In the genomic region with DNA sequence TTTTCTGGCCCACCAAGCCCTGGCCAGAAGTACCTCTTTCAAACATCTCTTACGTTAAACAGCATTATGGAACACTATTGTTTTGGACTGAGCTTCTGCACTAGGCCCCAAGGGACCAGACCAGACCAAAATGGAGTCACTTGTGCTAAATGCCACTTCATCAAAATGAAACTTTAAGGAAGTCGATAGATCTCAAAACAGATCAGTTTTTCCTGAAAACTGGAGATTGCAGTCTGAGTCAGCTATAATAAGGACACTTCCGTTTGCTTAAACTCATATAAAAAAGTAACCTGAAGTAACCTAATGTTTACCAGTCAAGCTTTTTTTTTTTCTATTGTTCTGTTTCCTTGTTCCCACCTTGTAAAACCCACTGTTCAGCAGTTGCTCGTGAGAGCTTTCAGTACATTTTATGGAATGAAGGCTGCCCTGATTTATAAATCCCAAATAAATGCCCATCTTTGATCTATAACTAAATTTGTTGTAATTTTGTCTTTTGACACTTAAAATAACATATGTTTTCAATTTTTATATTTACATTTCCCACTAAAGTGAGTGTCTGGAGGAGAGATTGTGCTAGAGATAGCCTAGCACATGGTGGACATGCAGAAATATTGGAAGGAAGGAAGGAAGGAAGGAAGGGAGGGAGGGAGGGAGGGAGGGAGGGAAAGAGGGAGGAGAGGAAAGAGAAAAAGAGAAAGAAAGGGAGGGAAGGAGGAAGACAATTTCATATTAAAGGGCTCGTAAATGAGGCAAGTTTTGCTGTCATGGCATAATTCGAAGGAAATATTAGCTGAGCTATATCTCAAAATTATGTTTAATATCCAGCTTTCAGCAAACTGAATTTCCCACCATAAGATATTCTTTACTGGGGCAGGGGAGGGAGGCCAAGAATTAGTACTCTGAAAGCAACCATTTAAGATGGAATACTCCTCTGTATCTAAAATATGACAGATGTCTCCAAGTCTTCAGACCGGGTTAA, we compare ENCODE assay signal across 24 cellular contexts.
A peak's percentile ranks its signal among the peaks of the same experiment; 100 is the strongest.
DNase-seq lines count a peak whose midpoint lies in the region; ATAC-seq, FAIRE-seq and TF ChIP-seq lines count a peak whose summit lies in the region.
"Had no signal": no experiment of that assay in that cellular context is flagged by ENCODE, and none has a peak within 500 bp of the region (broad histone marks: within the 10 kb centered on the region; RNA-seq: fewer than 3 reads in every experiment).

No MANE protein-coding gene starts in this region.

- peaks cover 52% of the 10 kb centered on the region for H3K4me1 ChIP-seq in HepG2 (ENCODE audit: insufficient read depth, low read length)
- no peaks in the 10 kb centered on the region for H3K4me1 ChIP-seq in spleen
- H3K4me1 ChIP-seq: adrenal gland had no signal

- H3K27me3 ChIP-seq in HepG2 (ENCODE audit: control insufficient read depth in 1 of 2, insufficient read depth in 2 of 2, low read length in 2 of 2): no peaks in the 10 kb centered on the region
- no peaks in the 10 kb centered on the region for H3K27me3 ChIP-seq in spleen (replicated peaks in 1 of 7)
- H3K27me3 ChIP-seq: adrenal gland, cardiac muscle cell, esophagus squamous epithelium had no signal

- no peak overlapping the region for H3K4me3 Mint-ChIP-seq in HFFc6
- H3K4me3 Mint-ChIP-seq in activated T-helper 2 cell treated with anti-CD3 and anti-CD28 coated beads, Interferon-gamma antibody, Interleukin-2, Interleukin-4, amounts not matched to agents 10 μg/mL and 5 μg/mL and 100 μg/mL, durations not matched to agents 14 hours and 24 hours and 36 hours (ENCODE audit: low read depth): no peak overlapping the region
- H3K4me3 Mint-ChIP-seq: CD8-positive, alpha-beta T cell; naive thymus-derived CD4-positive, alpha-beta T cell had no signal

- intact Hi-C loops in HepG2 (cut with micrococcal nuclease; ENCODE audit: unreplicated experiment): no loop called here
- intact Hi-C loops in spleen (cut with DNase I; ENCODE audit: low total_unique reads): no loop called here
- intact Hi-C loops in activated T-helper 2 cell treated with anti-CD3 and anti-CD28 coated beads, Interferon-gamma antibody, Interleukin-2, Interleukin-4, amounts not matched to agents 10 μg/mL and 5 μg/mL and 100 μg/mL, durations not matched to agents 14 hours and 24 hours and 36 hours (cut with micrococcal nuclease): no loop called here

- no peak for ATAC-seq in HepG2
- ATAC-seq: CD8-positive, alpha-beta T cell; HCT116; naive thymus-derived CD4-positive, alpha-beta T cell had no signal

- CTCF ChIA-PET in HepG2 (lab: Yijun Ruan, JAX; ENCODE audit: low intra/inter-chr PET ratio, low total read pairs): no interaction called here

- H3K4me3 ChIP-seq in HepG2 (replicated peaks in 1 of 3; ENCODE audit: insufficient read depth in 1 of 3, low read depth in 2 of 3, low read length in 3 of 3) (no peak overlapping the region), spleen (no peak overlapping the region)
- H3K4me3 ChIP-seq: adrenal gland, cardiac muscle cell, esophagus squamous epithelium had no signal

- H3K79me2 ChIP-seq in HepG2 (ENCODE audit: insufficient read depth, low read length): no peaks in the 10 kb centered on the region

- H3K36me3 Mint-ChIP-seq in HFFc6 (ENCODE audit: low read depth): no peaks in the 10 kb centered on the region
- H3K36me3 Mint-ChIP-seq in activated T-helper 2 cell treated with anti-CD3 and anti-CD28 coated beads, Interferon-gamma antibody, Interleukin-2, Interleukin-4, amounts not matched to agents 10 μg/mL and 5 μg/mL and 100 μg/mL, durations not matched to agents 14 hours and 24 hours and 36 hours (ENCODE audit: low read depth): no peaks in the 10 kb centered on the region
- H3K36me3 Mint-ChIP-seq: CD8-positive, alpha-beta T cell; naive thymus-derived CD4-positive, alpha-beta T cell had no signal

- no peak for TF ChIP-seq CTCF in HepG2 (CRISPR knock-in tag; IDR thresholded peaks at IDR 0.05)
- no peak for TF ChIP-seq CTCF in spleen (IDR thresholded peaks at IDR 0.05 in 8 of 11, conservative IDR thresholded peaks at IDR 0.05 in 3 of 11)
- TF ChIP-seq CTCF in HFFc6 (IDR thresholded peaks at IDR 0.05): no peak

- no peaks in the 10 kb centered on the region for H4K20me1 ChIP-seq in HepG2 (ENCODE audit: insufficient read depth, low read length)

- peak overlapping the region; percentile 60 for H3K4me2 ChIP-seq in HepG2 (ENCODE audit: low read depth, low read length)

- TF ChIP-seq RAD21 in HepG2 (CRISPR knock-in tag; IDR thresholded peaks at IDR 0.05): no peak

- POLR2A ChIA-PET in HepG2 (lab: Yijun Ruan, JAX): interaction anchor here (1.2 kb wide), 1 partner anchor 17 kb away, joined by 3 read pairs; no protein-coding TSS in a partner anchor

- DNase-seq in HT-29 (ENCODE audit: low spot score) (peak; percentile 38), HepG2 (ENCODE audit: low spot score) (no peak), spleen (no peak), HFFc6 (no peak), middle frontal gyrus (ENCODE audit: extremely low spot score, low spot score) (no peak), ecto neural progenitor cell (ENCODE audit: low spot score) (no peak)
- no peak for DNase-seq in activated T-helper 2 cell treated with anti-CD3 and anti-CD28 coated beads, Interferon-gamma antibody, Interleukin-2, Interleukin-4, amounts not matched to agents 10 μg/mL and 5 μg/mL and 100 μg/mL, durations not matched to agents 14 hours and 24 hours and 36 hours (ENCODE audit: low spot score)
- DNase-seq: activated CD4-positive, alpha-beta T cell treated with anti-CD3 and anti-CD28 coated beads, Interleukin-2, amount 50 U/mL, for 1 hour; activated CD8-positive, alpha-beta memory T cell treated with anti-CD3 and anti-CD28 coated beads, Interleukin-2, amount 50 U/mL, for 4 hours; activated gamma-delta T cell; adrenal gland; CD8-positive, alpha-beta T cell; effector CD4-positive, alpha-beta T cell; esophagus squamous epithelium; left ventricle myocardium superior; naive thymus-derived CD4-positive, alpha-beta T cell; NCI-H187; posterior cingulate gyrus; Right ventricle myocardium superior; stimulated activated CD4-positive, alpha-beta T cell treated with anti-CD3 and anti-CD28 coated beads, Interleukin-2, amount 100 ng/mL, for 48 hours; T-helper 1 cell had no signal

- no peaks in the 10 kb centered on the region for H3K9me3 Mint-ChIP-seq in HFFc6
- H3K9me3 Mint-ChIP-seq in activated T-helper 2 cell treated with anti-CD3 and anti-CD28 coated beads, Interferon-gamma antibody, Interleukin-2, Interleukin-4, amounts not matched to agents 10 μg/mL and 5 μg/mL and 100 μg/mL, durations not matched to agents 14 hours and 24 hours and 36 hours: no peaks in the 10 kb centered on the region
- H3K9me3 Mint-ChIP-seq: CD8-positive, alpha-beta T cell; naive thymus-derived CD4-positive, alpha-beta T cell had no signal

- H3K9me3 ChIP-seq in HepG2 (ENCODE audit: low read length): no peaks in the 10 kb centered on the region
- no peaks in the 10 kb centered on the region for H3K9me3 ChIP-seq in spleen
- H3K9me3 ChIP-seq: adrenal gland, esophagus squamous epithelium had no signal

- peak overlapping the region; percentile 86 for H2AFZ ChIP-seq in HepG2 (ENCODE audit: low read length)

- H3K27me3 Mint-ChIP-seq in HFFc6 (ENCODE audit: insufficient read depth): peaks cover 10% of the 10 kb centered on the region
- peaks cover 16% of the 10 kb centered on the region for H3K27me3 Mint-ChIP-seq in activated T-helper 2 cell treated with anti-CD3 and anti-CD28 coated beads, Interferon-gamma antibody, Interleukin-2, Interleukin-4, amounts not matched to agents 10 μg/mL and 5 μg/mL and 100 μg/mL, durations not matched to agents 14 hours and 24 hours and 36 hours (ENCODE audit: low read depth)

- no peak overlapping the region for H3K9ac ChIP-seq in HepG2 (ENCODE audit: insufficient read depth, low read depth, low read length)

- H3K27ac ChIP-seq in angular gyrus (ENCODE audit: low read depth, low read length) (peak overlapping the region; percentile 32), HepG2 (ENCODE audit: extremely low read length, insufficient read depth, low read length) (no peak overlapping the region), spleen (peak overlapping the region in 5 of 8 donors; percentile 15 to 49 (median 41))
- H3K27ac ChIP-seq: adrenal gland, cardiac muscle cell had no signal

- FAIRE-seq in HepG2 (lab: Jason Lieb, UNC): no peak

- BruUV-seq in HepG2 (replicated peaks; lab: Mats Ljungman, UMichigan): no TSS peak

- in situ Hi-C loops in HepG2 (cut with HindIII; ENCODE audit: extremely low pct_ligation_motif_present, low pct_unique_long_range_greater_than_20kb): no loop called here

- WGBS in HepG2 (ENCODE audit: low lambda C conversion rate): 86% methylated on average over 7 of the region's 7 CpGs
- WGBS in spleen, 5 donors: 60 to 78% (median 67%) methylated on average over 7 of the region's 7 CpGs

- H3K36me3 ChIP-seq in HepG2 (replicated peaks in 1 of 2; ENCODE audit: control insufficient read depth in 1 of 2, insufficient read depth in 2 of 2, low read length in 2 of 2) (no peaks in the 10 kb centered on the region), spleen (no peaks in the 10 kb centered on the region)
- H3K36me3 ChIP-seq: adrenal gland, cardiac muscle cell, esophagus squamous epithelium had no signal

- no peak for TF ChIP-seq POLR2A in HepG2 (IDR thresholded peaks at IDR 0.05; ENCODE audit: insufficient read depth in 1 of 2, low read depth in 2 of 2, low read length in 2 of 2)
- no peak for TF ChIP-seq POLR2A in spleen (IDR thresholded peaks at IDR 0.05)

- peaks cover 8% of the 10 kb centered on the region; the same call in 1 of the 2 replicates for H3K4me1 Mint-ChIP-seq in HFFc6 (ENCODE audit: low read depth)
- H3K4me1 Mint-ChIP-seq in activated T-helper 2 cell treated with anti-CD3 and anti-CD28 coated beads, Interferon-gamma antibody, Interleukin-2, Interleukin-4, amounts not matched to agents 10 μg/mL and 5 μg/mL and 100 μg/mL, durations not matched to agents 14 hours and 24 hours and 36 hours (ENCODE audit: low read depth): no peaks in the 10 kb centered on the region
- H3K4me1 Mint-ChIP-seq: naive thymus-derived CD4-positive, alpha-beta T cell had no signal

- TF ChIP-seq EP300 in HepG2 (IDR thresholded peaks at IDR 0.05; ENCODE audit: low read depth in 2 of 2, low read length in 2 of 2): no peak
- TF ChIP-seq EP300 in HepG2 (CRISPR knock-in tag; IDR thresholded peaks at IDR 0.05; ENCODE audit: borderline replicate concordance): no peak

- no peak overlapping the region for H3K27ac Mint-ChIP-seq in HFFc6
- H3K27ac Mint-ChIP-seq in activated T-helper 2 cell treated with anti-CD3 and anti-CD28 coated beads, Interferon-gamma antibody, Interleukin-2, Interleukin-4, amounts not matched to agents 10 μg/mL and 5 μg/mL and 100 μg/mL, durations not matched to agents 14 hours and 24 hours and 36 hours: no peak overlapping the region
- H3K27ac Mint-ChIP-seq: CD8-positive, alpha-beta T cell; naive thymus-derived CD4-positive, alpha-beta T cell had no signal
